In the genomic region with DNA sequence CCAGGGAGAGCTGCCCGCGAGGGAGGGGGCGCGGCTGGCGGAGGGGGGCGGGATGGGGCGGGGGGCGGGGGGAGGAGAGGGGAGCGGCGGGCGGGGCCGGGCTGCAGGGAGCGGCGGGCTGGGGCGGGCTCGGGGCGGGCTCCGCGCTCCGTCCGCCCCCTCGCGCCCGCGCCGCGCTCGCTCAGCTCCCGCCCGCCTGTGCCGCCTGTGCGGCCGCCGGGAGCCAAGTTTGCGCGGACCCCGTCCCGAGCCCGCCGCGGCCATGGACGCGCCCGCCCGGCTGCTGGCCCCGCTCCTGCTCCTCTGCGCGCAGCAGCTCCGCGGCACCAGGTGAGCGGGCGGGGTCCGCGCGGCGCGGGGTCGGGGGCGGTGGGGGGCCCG, we compare ENCODE assay signal across 1 cellular context.
TF ChIP-seq lines count a peak whose summit lies in the region.

A gene with protein sequence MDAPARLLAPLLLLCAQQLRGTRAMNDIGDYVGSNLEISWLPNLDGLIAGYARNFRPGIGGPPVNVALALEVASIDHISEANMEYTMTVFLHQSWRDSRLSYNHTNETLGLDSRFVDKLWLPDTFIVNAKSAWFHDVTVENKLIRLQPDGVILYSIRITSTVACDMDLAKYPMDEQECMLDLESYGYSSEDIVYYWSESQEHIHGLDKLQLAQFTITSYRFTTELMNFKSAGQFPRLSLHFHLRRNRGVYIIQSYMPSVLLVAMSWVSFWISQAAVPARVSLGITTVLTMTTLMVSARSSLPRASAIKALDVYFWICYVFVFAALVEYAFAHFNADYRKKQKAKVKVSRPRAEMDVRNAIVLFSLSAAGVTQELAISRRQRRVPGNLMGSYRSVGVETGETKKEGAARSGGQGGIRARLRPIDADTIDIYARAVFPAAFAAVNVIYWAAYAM (plus strand): TSS at position 184 of the 381 bp plus-strand sequence. CDS start 79 bp downstream, at position 263.

TF ChIP-seq in K562, 482 proteins besides CTCF, POLR2A, EP300 and RAD21 (continued from another document):
- TF ChIP-seq, protein P1, sequence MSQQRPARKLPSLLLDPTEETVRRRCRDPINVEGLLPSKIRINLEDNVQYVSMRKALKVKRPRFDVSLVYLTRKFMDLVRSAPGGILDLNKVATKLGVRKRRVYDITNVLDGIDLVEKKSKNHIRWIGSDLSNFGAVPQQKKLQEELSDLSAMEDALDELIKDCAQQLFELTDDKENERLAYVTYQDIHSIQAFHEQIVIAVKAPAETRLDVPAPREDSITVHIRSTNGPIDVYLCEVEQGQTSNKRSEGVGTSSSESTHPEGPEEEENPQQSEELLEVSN (IDR thresholded peaks at IDR 0.05; ENCODE audit: borderline replicate concordance in 1 of 2, extremely low read depth in 1 of 2, insufficient read depth in 1 of 2, insufficient read length in 1 of 2, low read depth in 1 of 2, low read length in 1 of 2, poor library complexity in 1 of 2, severe bottlenecking in 1 of 2), result peak in 1 of 2 experiments; percentile 40
- TF ChIP-seq, protein P2, sequence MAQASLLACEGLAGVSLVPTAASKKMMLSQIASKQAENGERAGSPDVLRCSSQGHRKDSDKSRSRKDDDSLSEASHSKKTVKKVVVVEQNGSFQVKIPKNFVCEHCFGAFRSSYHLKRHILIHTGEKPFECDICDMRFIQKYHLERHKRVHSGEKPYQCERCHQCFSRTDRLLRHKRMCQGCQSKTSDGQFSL (CRISPR knock-in tag; IDR thresholded peaks at IDR 0.05), result no peak
- TF ChIP-seq, protein P2 (tag; IDR thresholded peaks at IDR 0.05), result 0 out of 4 replicates have a peak, but pooled peaks of 1 of the 2 experiments have one; percentile 26
- TF ChIP-seq, protein P3, sequence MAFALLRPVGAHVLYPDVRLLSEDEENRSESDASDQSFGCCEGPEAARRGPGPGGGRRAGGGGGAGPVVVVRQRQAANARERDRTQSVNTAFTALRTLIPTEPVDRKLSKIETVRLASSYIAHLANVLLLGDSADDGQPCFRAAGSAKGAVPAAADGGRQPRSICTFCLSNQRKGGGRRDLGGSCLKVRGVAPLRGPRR (CRISPR knock-in tag; IDR thresholded peaks at IDR 0.05), result no peak
- TF ChIP-seq, protein P4, sequence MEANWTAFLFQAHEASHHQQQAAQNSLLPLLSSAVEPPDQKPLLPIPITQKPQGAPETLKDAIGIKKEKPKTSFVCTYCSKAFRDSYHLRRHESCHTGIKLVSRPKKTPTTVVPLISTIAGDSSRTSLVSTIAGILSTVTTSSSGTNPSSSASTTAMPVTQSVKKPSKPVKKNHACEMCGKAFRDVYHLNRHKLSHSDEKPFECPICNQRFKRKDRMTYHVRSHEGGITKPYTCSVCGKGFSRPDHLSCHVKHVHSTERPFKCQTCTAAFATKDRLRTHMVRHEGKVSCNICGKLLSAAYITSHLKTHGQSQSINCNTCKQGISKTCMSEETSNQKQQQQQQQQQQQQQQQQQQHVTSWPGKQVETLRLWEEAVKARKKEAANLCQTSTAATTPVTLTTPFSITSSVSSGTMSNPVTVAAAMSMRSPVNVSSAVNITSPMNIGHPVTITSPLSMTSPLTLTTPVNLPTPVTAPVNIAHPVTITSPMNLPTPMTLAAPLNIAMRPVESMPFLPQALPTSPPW (CRISPR knock-in tag; IDR thresholded peaks at IDR 0.05), result peak; percentile 34; the same call in 1 of the 2 replicates
- TF ChIP-seq IFI16 (CRISPR knock-in tag; IDR thresholded peaks at IDR 0.05), result no peak
